ENCODE assay signal across 9 cellular contexts in genomic region chr1:227786673-227787512, GRCh38. TPM values are rescaled to one million over a fixed set of nuclear protein-coding genes. Genes with fewer than 3 reads are reported as not detected.
DNase-seq lines count a peak whose midpoint lies in the region; ATAC-seq and TF ChIP-seq lines count a peak whose summit lies in the region.
"Had no signal": no experiment of that assay in that cellular context is flagged by ENCODE, and none has a peak within 500 bp of the region (broad histone marks: within the 10 kb centered on the region; RNA-seq: fewer than 3 reads in every experiment).

No MANE protein-coding gene starts in this region.

- peak in 1 of 2 donors; percentile 78 for DNase-seq in aorta
- DNase-seq in Karpas-422 = no peak
- no peak for DNase-seq in amniotic stem cell (lab: John Stamatoyannopoulos, UW)

- H3K4me2 ChIP-seq in KMS-11 (peak overlapping the region; percentile 95), Karpas-422 (ENCODE audit: low read depth, low read length, poor library complexity, severe bottlenecking) (no peak overlapping the region)

- H3K79me2 ChIP-seq in KMS-11 (ENCODE audit: insufficient read depth, low read depth) (no peaks in the 10 kb centered on the region), Karpas-422 (ENCODE audit: low read length) (no peaks in the 10 kb centered on the region)

- H3K4me3 ChIP-seq in GM08714 (ENCODE audit: low read length) (peak overlapping the region; percentile 57; the same call in 1 of the 2 replicates), KMS-11 (IDR thresholded peaks at IDR 0.05; ENCODE audit: insufficient read depth, low read depth, low read length) (no peak overlapping the region), mononuclear cell (ENCODE audit: low read length) (peak overlapping the region; percentile 50), aorta (ENCODE audit: low read length in 2 of 2) (peak overlapping the region; percentile 37 to 78), Karpas-422 (ENCODE audit: low read length) (no peak overlapping the region)

- H3K9me2 ChIP-seq in Karpas-422 (replicated peaks; ENCODE audit: insufficient read depth, low read length) = no peaks in the 10 kb centered on the region

- H4K20me1 ChIP-seq in KMS-11 (ENCODE audit: insufficient read depth) (no peaks in the 10 kb centered on the region), Karpas-422 (ENCODE audit: insufficient read depth, low read depth, low read length) (no peaks in the 10 kb centered on the region)

- H2AFZ ChIP-seq in KMS-11 (ENCODE audit: low read depth) = peak overlapping the region; percentile 90
- no peak overlapping the region for H2AFZ ChIP-seq in Karpas-422 (ENCODE audit: low read length)

- H3K36me3 ChIP-seq in KMS-11 (ENCODE audit: insufficient read depth) (no peaks in the 10 kb centered on the region), aorta (ENCODE audit: control insufficient read depth in 1 of 2, insufficient read depth in 2 of 2, low read length in 1 of 2) (no peaks in the 10 kb centered on the region), Karpas-422 (ENCODE audit: insufficient read depth, low read length) (no peaks in the 10 kb centered on the region)

- ATAC-seq in aorta (ENCODE audit: low FRiP score) (no peak), GM21423 (IDR thresholded peaks at IDR 0.05; ENCODE audit: unreplicated experiment) (no peak)

- H3K9ac ChIP-seq in KMS-11 (peak overlapping the region; percentile 69; the same call in 1 of the 2 replicates), Karpas-422 (ENCODE audit: low read length) (no peak overlapping the region)

- no peaks in the 10 kb centered on the region for H3K9me3 ChIP-seq in mononuclear cell (ENCODE audit: low read depth, low read length)
- H3K9me3 ChIP-seq in aorta (ENCODE audit: control insufficient read depth, low read length) = no peaks in the 10 kb centered on the region
- H3K9me3 ChIP-seq in Karpas-422 (ENCODE audit: low read length) = no peaks in the 10 kb centered on the region

- H3K4me1 ChIP-seq in KMS-11 (ENCODE audit: low read depth, poor library complexity, severe bottlenecking) (peaks cover 7% of the 10 kb centered on the region), mononuclear cell (ENCODE audit: insufficient read depth, low read length) (peaks cover 28% of the 10 kb centered on the region), aorta (ENCODE audit: control insufficient read depth in 1 of 2, insufficient read depth in 2 of 2, low read length in 2 of 2) (no peaks in the 10 kb centered on the region), Karpas-422 (ENCODE audit: low read length) (0 out of 2 replicates have a peak, but pooled peaks cover 2% of the 10 kb centered on the region)

- H3K27ac ChIP-seq in KMS-11 = peak overlapping the region; percentile 60; the same call in 1 of the 2 replicates
- peak overlapping the region; percentile 19 for H3K27ac ChIP-seq in cingulate gyrus (ENCODE audit: low read depth, low read length)
- peak overlapping the region in 1 of 2 donors; percentile 55 for H3K27ac ChIP-seq in aorta (ENCODE audit: low read depth in 1 of 2, low read length in 2 of 2)
- H3K27ac ChIP-seq in Karpas-422 (ENCODE audit: low read length) = no peak overlapping the region
- H3K27ac ChIP-seq: SK-N-MC had no signal

- no peak for TF ChIP-seq CTCF in KMS-11 (conservative IDR thresholded peaks at IDR 0.05; ENCODE audit: low read depth, low read length)

- intact Hi-C loops in aorta (cut with DNase I) = loop anchor here (5.0 to 10.0 kb wide), 3 partner anchors 52 to 378 kb away; partner anchors contain the start of genes ARF1 (in 1 of the 2), IBA57 (in 1 of the 2), JMJD4 (in 1 of the 2) and SNAP47 (in 1 of the 2)

- H3K27me3 ChIP-seq in KMS-11 (ENCODE audit: insufficient read depth, low read depth) (no peaks in the 10 kb centered on the region; the same call in 1 of the 2 replicates), mononuclear cell (ENCODE audit: insufficient read depth, low read length) (peaks cover 12% of the 10 kb centered on the region), aorta (ENCODE audit: control insufficient read depth in 1 of 2, insufficient read depth in 2 of 2, low read length in 1 of 2) (no peaks in the 10 kb centered on the region), Karpas-422 (ENCODE audit: low read length) (no peaks in the 10 kb centered on the region)

- 20 to 30% methylated on average over 44 to 45 of the region's 45 CpGs for WGBS in aorta, 2 donors

RNA-seq across cellular contexts. Expression of gene PRSS38, which starts 28.6 kb away (rescaled TPM):
- total RNA-seq in mononuclear cell (not detected), aorta (not detected)
- polyA plus RNA-seq in aorta = not detected
- total RNA-seq in Karpas-422 (2014; rRNA removed; shearing (Covaris generic); ENCODE audit: low replicate concordance) = not detected in 2 replicates

RNA-seq across cellular contexts. Expression of gene SNAP47, which starts 51.7 kb away (rescaled TPM):
- total RNA-seq in mononuclear cell = 18.1 TPM
- 10 to 100 TPM; 18.1 to 24.6 TPM for total RNA-seq in aorta
- 10 to 100 TPM; 14.6 to 14.8 TPM for polyA plus RNA-seq in aorta
- 15.3 and 27.1 TPM in 2 replicates for total RNA-seq in Karpas-422 (2014; rRNA removed; shearing (Covaris generic); ENCODE audit: low replicate concordance)

RNA-seq across cellular contexts. Expression of gene JMJD4, which starts 51.8 kb away (rescaled TPM):
- total RNA-seq in mononuclear cell = 10.5 TPM
- total RNA-seq in aorta = 10 to 100 TPM; 13.3 to 14.4 TPM
- polyA plus RNA-seq in aorta = 10 to 100 TPM; 10.6 to 11.9 TPM
- 25.3 and 40.0 TPM in 2 replicates for total RNA-seq in Karpas-422 (2014; rRNA removed; shearing (Covaris generic); ENCODE audit: low replicate concordance)

Comparison
In these comparisons a context has a peak if more than half of its experiments do, and no peak if none do; other contexts are left out.
1. H3K4me3 ChIP-seq: peak in GM08714 (single experiment), mononuclear cell (single experiment) and aorta (2 of 2); none in KMS-11 (single experiment) and Karpas-422 (single experiment).